Comparison of ENCODE assay signal across 20 cellular contexts in the genomic region with DNA sequence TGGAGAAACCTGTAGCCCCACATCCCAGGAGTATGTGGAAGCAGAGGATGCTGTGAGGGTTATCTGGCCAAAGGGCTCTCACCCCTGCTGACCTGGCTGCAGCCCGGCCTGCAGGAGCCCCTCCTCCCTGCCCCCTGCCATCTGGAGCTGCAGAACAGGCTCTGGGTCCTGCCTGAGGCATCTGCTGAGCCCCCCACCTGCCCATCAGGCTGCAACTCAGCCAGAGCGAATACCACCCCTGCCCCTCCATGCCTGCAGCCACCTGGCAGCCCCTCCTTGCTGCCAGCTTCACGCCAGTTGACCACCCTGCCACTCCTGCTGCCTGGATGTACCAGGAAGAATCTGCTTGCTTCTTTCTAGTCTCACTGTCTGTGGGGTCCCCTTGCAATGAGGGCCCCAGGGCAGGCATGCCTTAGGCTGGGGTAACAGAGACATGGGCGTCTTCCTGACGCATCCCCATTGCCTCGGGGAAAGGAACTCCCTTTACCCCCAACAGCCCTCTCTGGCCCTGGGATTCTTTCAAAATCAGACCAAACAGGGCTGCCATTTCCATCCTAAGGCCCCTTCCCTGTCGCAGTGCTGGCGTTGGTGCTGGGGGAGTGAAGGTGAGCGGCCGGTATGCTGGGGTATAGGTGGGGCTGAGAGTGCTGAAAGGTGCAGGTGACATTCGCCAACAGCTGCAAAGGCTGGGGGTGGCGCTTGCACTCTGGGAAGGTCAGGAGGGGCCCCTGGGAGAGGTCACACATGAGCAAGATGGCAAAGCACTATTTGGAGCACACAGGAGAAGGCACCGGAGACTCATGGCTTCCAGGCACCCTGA.
A peak's percentile ranks its signal among the peaks of the same experiment; 100 is the strongest.
DNase-seq lines count a peak whose midpoint lies in the region; ATAC-seq, FAIRE-seq and TF ChIP-seq lines count a peak whose summit lies in the region.
"Had no signal": no experiment of that assay in that cellular context is flagged by ENCODE, and none has a peak within 500 bp of the region (broad histone marks: within the 10 kb centered on the region; RNA-seq: fewer than 3 reads in every experiment).

No MANE protein-coding gene starts in this region.

- CTCF ChIA-PET in GM12878 (lab: Yijun Ruan, JAX): interaction anchor here (1.2 kb wide), 1 partner anchor 11 kb away, joined by 3 read pairs; no protein-coding TSS in a partner anchor

- no peak overlapping the region; the same call in 1 of the 2 replicates for H3K14ac ChIP-seq in H9 (ENCODE audit: insufficient read depth, low read length)

- peaks cover 0 to under 1% (median 0%) of the 10 kb centered on the region in 3 experiments; a peak in 1 of 7 replicates for H3K36me3 Mint-ChIP-seq in H9 (ENCODE audit: insufficient read depth in 1 of 3, low read depth in 3 of 3)
- no peaks in the 10 kb centered on the region for H3K36me3 Mint-ChIP-seq in stimulated activated memory B cell treated with anti-CD40 and anti-IgM and Interleukin-4, amounts not matched to agents 10 μg/mL and 1 μg/mL and 100 μg/mL, for 72 hours

- in situ Hi-C loops in GM12878 (cut with MboI): loop anchor here (25.0 kb wide), 1 partner anchor 1335 kb away; the partner anchor contains the start of gene TBC1D22A

- no peak overlapping the region for H2BK15ac ChIP-seq in H9 (ENCODE audit: low read depth, low read length)

- no peak overlapping the region for H2BK120ac ChIP-seq in H9 (ENCODE audit: low read depth, low read length, poor library complexity, severe bottlenecking)

- no peaks in the 10 kb centered on the region for H4K20me1 ChIP-seq in H9 (ENCODE audit: control insufficient read depth, insufficient read depth, insufficient read length)
- H4K20me1 ChIP-seq in GM12878 (ENCODE audit: control insufficient read depth, insufficient read depth): no peaks in the 10 kb centered on the region

- H3K23ac ChIP-seq in H9 (ENCODE audit: insufficient read length, low read depth, low read length): no peak overlapping the region

- H3K79me2 ChIP-seq in H9 (ENCODE audit: insufficient read depth, low read length) (no peaks in the 10 kb centered on the region), GM12878 (ENCODE audit: control insufficient read depth, insufficient read depth, low read length) (no peaks in the 10 kb centered on the region)

- H4K8ac ChIP-seq in H9 (replicated peaks; ENCODE audit: insufficient read length, low read depth, low read length): no peak overlapping the region

- H3K4me2 ChIP-seq in H9 (ENCODE audit: insufficient read depth, insufficient read length, low read length) (no peak overlapping the region), GM12878 (ENCODE audit: control insufficient read depth, insufficient read depth) (peak overlapping the region; percentile 61)

- H3K23me2 ChIP-seq in H9 (ENCODE audit: insufficient read length, low read depth, low read length, poor library complexity, severe bottlenecking): no peaks in the 10 kb centered on the region

- no peak overlapping the region for H2BK12ac ChIP-seq in H9 (ENCODE audit: insufficient read length, low read depth, low read length)

- H3K4me3 ChIP-seq in GM12878: 0 out of 2 replicates have a peak overlapping the region, but pooled peaks have one; percentile 4
- H3K4me3 ChIP-seq: lower lobe of right lung, SJSA1, tibial artery had no signal

- SMC1A ChIA-PET in GM12878 (lab: Charles Lee; ENCODE audit: uncharacterized antibody, unreplicated experiment): no interaction called here

- H2BK5ac ChIP-seq in H9 (ENCODE audit: insufficient read length, low read length): no peak overlapping the region

- no peak overlapping the region for H3K56ac ChIP-seq in H9 (ENCODE audit: insufficient read length, low read depth, low read length)

- H3K27me3 Mint-ChIP-seq in H9 (ENCODE audit: low read depth): peaks cover 4% of the 10 kb centered on the region
- H3K27me3 Mint-ChIP-seq in stimulated activated memory B cell treated with anti-CD40 and anti-IgM and Interleukin-4, amounts not matched to agents 10 μg/mL and 1 μg/mL and 100 μg/mL, for 72 hours: no peaks in the 10 kb centered on the region

- H3K9me3 ChIP-seq in H9 (ENCODE audit: control insufficient read depth, low read depth, low read length): no peaks in the 10 kb centered on the region
- H3K9me3 ChIP-seq in GM12878 (replicated peaks; ENCODE audit: control insufficient read depth, insufficient read depth, low read length): peaks cover 3% of the 10 kb centered on the region; the same call in 1 of the 3 replicates
- H3K9me3 ChIP-seq: Caco-2, lower lobe of right lung, SJSA1, tibial artery had no signal

- no peaks in the 10 kb centered on the region for H3K36me3 ChIP-seq in GM12878 (ENCODE audit: control insufficient read depth in 2 of 2, insufficient read depth in 2 of 2, low read length in 1 of 2)
- H3K36me3 ChIP-seq: lower lobe of right lung, SJSA1, tibial artery had no signal

- H3K4me1 ChIP-seq in H9 (ENCODE audit: insufficient read depth, low read length) (no peaks in the 10 kb centered on the region), GM12878 (ENCODE audit: control insufficient read depth, insufficient read depth, low read length) (peaks cover 40% of the 10 kb centered on the region)
- H3K4me1 ChIP-seq: Caco-2, lower lobe of right lung, SJSA1, tibial artery had no signal

- H3K4ac ChIP-seq in H9 (ENCODE audit: low read depth, low read length): no peak overlapping the region

- RAD21 ChIA-PET in GM12878 (lab: Charles Lee; ENCODE audit: unreplicated experiment): no interaction called here

- no peak overlapping the region for H3K18ac ChIP-seq in H9 (ENCODE audit: insufficient read length, low read depth, low read length)

- peaks cover 8 to 16% of the 10 kb centered on the region in 2 experiments for H3K4me1 Mint-ChIP-seq in H9
- peaks cover 64% of the 10 kb centered on the region for H3K4me1 Mint-ChIP-seq in stimulated activated memory B cell treated with anti-CD40 and anti-IgM and Interleukin-4, amounts not matched to agents 10 μg/mL and 1 μg/mL and 100 μg/mL, for 72 hours

- H3K79me1 ChIP-seq in H9 (ENCODE audit: insufficient read depth, low read depth, low read length, poor library complexity, severe bottlenecking): no peaks in the 10 kb centered on the region

- no peaks in the 10 kb centered on the region for H3K27me3 ChIP-seq in H9 (ENCODE audit: insufficient read depth, low read length)
- no peaks in the 10 kb centered on the region for H3K27me3 ChIP-seq in GM12878 (replicated peaks in 1 of 2; ENCODE audit: control insufficient read depth in 2 of 2, insufficient read depth in 2 of 2, low read length in 1 of 2)

- BruUV-seq in GM12878 (replicated peaks; lab: Mats Ljungman, UMichigan): no TSS peak

- TF ChIP-seq EP300 in GM12878 (IDR thresholded peaks at IDR 0.05; ENCODE audit: borderline replicate concordance in 1 of 2, control insufficient read depth in 1 of 2, low read depth in 2 of 2, low read length in 2 of 2): no peak

- peak overlapping the region in 1 of 3 experiments; percentile 88; a peak in 1 of 7 replicates for H3K27ac Mint-ChIP-seq in H9
- H3K27ac Mint-ChIP-seq in stimulated activated memory B cell treated with anti-CD40 and anti-IgM and Interleukin-4, amounts not matched to agents 10 μg/mL and 1 μg/mL and 100 μg/mL, for 72 hours: peak overlapping the region; percentile 71

- no peak overlapping the region for H3K9ac ChIP-seq in H9 (ENCODE audit: extremely low read depth, insufficient read length, low read length)
- peak overlapping the region; percentile 45 for H3K9ac ChIP-seq in GM12878 (ENCODE audit: control insufficient read depth, insufficient read depth, low read length)

- no peak overlapping the region for H2BK20ac ChIP-seq in H9 (ENCODE audit: low read depth, low read length, poor library complexity, severe bottlenecking)

- no peak for TF ChIP-seq RAD21 in GM12878 (IDR thresholded peaks at IDR 0.05; ENCODE audit: insufficient read depth, low read depth, low read length)

- DNase-seq in activated CD8-positive, alpha-beta memory T cell treated with anti-CD3 and anti-CD28 coated beads for 24 hours: peak; percentile 52
- DNase-seq in activated CD8-positive, alpha-beta memory T cell treated with anti-CD3 and anti-CD28 coated beads, Interleukin-2, amount 50 U/mL, for 48 hours: no peak
- DNase-seq in H9 (peak; percentile 23), GM12878 (ENCODE audit: low read depth, low spot score) (no peak)
- no peak for DNase-seq in stimulated activated CD4-positive, alpha-beta T cell treated with anti-CD3 and anti-CD28 coated beads, Interleukin-2, amount 100 ng/mL, for 48 hours
- DNase-seq: Caco-2; central memory CD4-positive, alpha-beta T cell; foreskin fibroblast; GF-D8; HCEC 1CT; lower lobe of right lung; NCI-H1092 treated with DMSO at 0.1 percent for 48 hours; retina had no signal

- ATAC-seq in GM12878 (peak; percentile 2; the same call in 2 of the 3 replicates), GM21390 (IDR thresholded peaks at IDR 0.05; ENCODE audit: unreplicated experiment) (no peak), GM21619 (IDR thresholded peaks at IDR 0.05; ENCODE audit: unreplicated experiment) (no peak)
- no peak for ATAC-seq in stimulated activated memory B cell treated with anti-CD40 and anti-IgM and Interleukin-4, amounts not matched to agents 10 μg/mL and 1 μg/mL and 100 μg/mL, for 72 hours
- ATAC-seq: lower lobe of right lung had no signal

- no CpG with 5 or more reads among the region's 13 CpGs for WGBS in H9 (ENCODE audit: extremely low coverage, insufficient read length, low lambda C conversion rate)
- WGBS in GM12878 (ENCODE audit: insufficient coverage, insufficient replicate concordance, low lambda C conversion rate, missing lambda C conversion rate): 66% methylated on average over 13 of the region's 13 CpGs

- POLR2A ChIA-PET in GM12878 (lab: Charles Lee): no interaction called here

- H3K4me3 Mint-ChIP-seq in H9: no peak overlapping the region
- no peak overlapping the region for H3K4me3 Mint-ChIP-seq in stimulated activated memory B cell treated with anti-CD40 and anti-IgM and Interleukin-4, amounts not matched to agents 10 μg/mL and 1 μg/mL and 100 μg/mL, for 72 hours

- H3K27ac ChIP-seq in H9 (ENCODE audit: insufficient read length, low read depth, low read length) (no peak overlapping the region), GM12878 (ENCODE audit: control insufficient read depth, insufficient read depth) (peak overlapping the region; percentile 94)
- H3K27ac ChIP-seq: lower lobe of right lung, SJSA1, tibial artery had no signal

- no peak overlapping the region for H4K5ac ChIP-seq in H9 (ENCODE audit: insufficient read length, low read depth, low read length)

- no peak for TF ChIP-seq POLR2A in GM12878 (IDR thresholded peaks at IDR 0.05; ENCODE audit: low read depth, low read length)

- H2AFZ ChIP-seq in H9 (ENCODE audit: low read length) (no peak overlapping the region), GM12878 (ENCODE audit: control insufficient read depth, low read depth, low read length) (no peak overlapping the region)

- intact Hi-C loops in GM12878 (cut with micrococcal nuclease; ENCODE audit: unreplicated experiment): loop anchor here (5.0 kb wide), 1 partner anchor 180 kb away; no protein-coding TSS in a partner anchor

- H3T11ph ChIP-seq in H9 (ENCODE audit: low read length): no peak overlapping the region

- FAIRE-seq in GM12878 (lab: Jason Lieb, UNC): no peak
- FAIRE-seq: endometrium, TTC549 had no signal

- no peak overlapping the region for H4K91ac ChIP-seq in H9 (ENCODE audit: insufficient read length, low read depth, low read length)

- peaks cover 0 to under 1% of the 10 kb centered on the region in 2 experiments; a peak in 1 of 5 replicates for H3K9me3 Mint-ChIP-seq in H9
- H3K9me3 Mint-ChIP-seq in stimulated activated memory B cell treated with anti-CD40 and anti-IgM and Interleukin-4, amounts not matched to agents 10 μg/mL and 1 μg/mL and 100 μg/mL, for 72 hours: no peaks in the 10 kb centered on the region

- no peak overlapping the region for H2AK5ac ChIP-seq in H9 (ENCODE audit: insufficient read length, low read length)

- no peak for TF ChIP-seq CTCF in H9 (conservative IDR thresholded peaks at IDR 0.05)
- TF ChIP-seq CTCF in GM12878 (IDR thresholded peaks at IDR 0.05 in 2 of 3, conservative IDR thresholded peaks at IDR 0.05 in 1 of 3; ENCODE audit: control insufficient read depth in 2 of 3, extremely low read depth in 1 of 3, insufficient read depth in 1 of 3, low read depth in 3 of 3, low read length in 3 of 3): no peak

Comparison
In these comparisons a context has a peak if more than half of its experiments do, and no peak if none do; other contexts are left out.
1. DNase-seq: peak in activated CD8-positive, alpha-beta memory T cell treated with anti-CD3 and anti-CD28 coated beads for 24 hours (single experiment) and H9 (single experiment); none in activated CD8-positive, alpha-beta memory T cell treated with anti-CD3 and anti-CD28 coated beads, Interleukin-2, amount 50 U/mL, for 48 hours (single experiment), GM12878 (single experiment) and stimulated activated CD4-positive, alpha-beta T cell treated with anti-CD3 and anti-CD28 coated beads, Interleukin-2, amount 100 ng/mL, for 48 hours (0 of 2).